38 cellular contexts compared by ENCODE assay signal in the genomic region with DNA sequence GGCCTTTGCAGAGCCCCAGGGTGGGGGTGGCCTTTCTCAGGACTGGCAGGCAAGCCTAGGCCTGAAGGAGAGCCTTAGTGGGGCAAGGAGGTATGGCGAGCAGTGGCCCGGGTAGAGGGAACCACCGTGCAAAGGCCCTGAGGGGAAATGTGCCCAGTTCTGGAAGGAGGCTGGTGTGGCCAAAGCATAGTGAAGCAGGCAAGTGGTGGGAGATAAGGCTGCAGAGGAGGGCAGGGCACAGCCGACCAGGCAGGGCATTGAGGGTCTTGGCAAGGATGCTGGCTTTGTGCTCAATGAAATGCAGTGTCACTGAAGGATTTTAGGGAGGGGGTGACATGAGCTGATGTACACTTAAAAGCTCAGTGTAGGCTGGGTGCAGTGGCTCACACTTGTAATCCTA. TPM values are rescaled to one million over a fixed set of nuclear protein-coding genes. Genes with fewer than 3 reads are reported as not detected.
"Had no signal": no experiment of that assay in that cellular context is flagged by ENCODE, and none has a peak within 500 bp of the region (broad histone marks: within the 10 kb centered on the region; RNA-seq: fewer than 3 reads in every experiment).

No MANE protein-coding gene starts in this region.

- H3K4me3 Mint-ChIP-seq: activated B cell treated with CpG ODN at 0.5 μM for 24 hours; activated CD4-positive, alpha-beta memory T cell treated with anti-CD3 and anti-CD28 coated beads for 36 hours; activated CD4-positive, alpha-beta T cell treated with anti-CD3 and anti-CD28 coated beads, Interleukin-2, amount 10 ng/mL, durations not matched to agents 24 days and 14 days; activated CD8-positive, alpha-beta T cell treated with anti-CD3 and anti-CD28 coated beads for 36 hours; activated naive CD4-positive, alpha-beta T cell treated with anti-CD3 and anti-CD28 coated beads for 36 hours; activated naive CD8-positive, alpha-beta T cell treated with anti-CD3 and anti-CD28 coated beads for 36 hours; activated T-cell treated with anti-CD3 and anti-CD28 coated beads, Interleukin-2, amount 50 U/mL, for 4 hours; activated T-cell treated with anti-CD3 and anti-CD28 coated beads, Interleukin-2, amount 50 U/mL, for 72 hours; activated T-helper 1 cell treated with anti-CD3 and anti-CD28 coated beads, Interleukin-12 subunit alpha, Interleukin-12 subunit beta, Interleukin-2, Interleukin-4 antibody, amounts not matched to agents 30 ng/mL and 10 ng/mL and 1 ng/mL, durations not matched to agents 14 hours and 24 hours and 36 hours; activated T-helper 17 cell treated with anti-CD3 and anti-CD28 coated beads, Interleukin-2, amount 50 U/mL, for 72 hours; T-helper 1 cell treated with Interleukin-12 subunit alpha and Interleukin-12 subunit beta and Interleukin-4 antibody, amounts not matched to agents 30 μg/mL and 1 μg/mL, for 36 hours; T-helper 2 cell treated with Interferon-gamma antibody and Interleukin-4, amounts not matched to agents 5 μg/mL and 100 μg/mL, for 36 hours had no signal

- H3K27me3 Mint-ChIP-seq: activated CD4-positive, alpha-beta T cell treated with anti-CD3 and anti-CD28 coated beads, Interleukin-2, amount 10 ng/mL, durations not matched to agents 24 days and 14 days; activated CD8-positive, alpha-beta T cell treated with anti-CD3 and anti-CD28 coated beads for 36 hours; activated naive CD8-positive, alpha-beta T cell treated with anti-CD3 and anti-CD28 coated beads for 36 hours had no signal

- H3K9me3 ChIP-seq: adrenal gland, body of pancreas, breast epithelium had no signal

- DNase-seq: activated B cell treated with CpG ODN at 0.5 μM for 24 hours; activated CD4-positive, alpha-beta memory T cell treated with anti-CD3 and anti-CD28 coated beads for 36 hours; activated CD4-positive, alpha-beta T cell treated with anti-CD3 and anti-CD28 coated beads for 4 hours; activated CD4-positive, alpha-beta T cell treated with anti-CD3 and anti-CD28 coated beads, Interleukin-2, amount 10 ng/mL, durations not matched to agents 24 days and 14 days; activated CD4-positive, alpha-beta T cell treated with anti-CD3 and anti-CD28 coated beads, Interleukin-2, amount 50 U/mL, for 1 hour; activated CD4-positive, alpha-beta T cell treated with anti-CD3 and anti-CD28 coated beads, Interleukin-2, amount 50 U/mL, for 4 hours; activated CD4-positive, CD25-positive, alpha-beta regulatory T cell treated with anti-CD3 and anti-CD28 coated beads, Interleukin-2, amount 50 U/mL, for 72 hours; activated CD8-positive, alpha-beta memory T cell treated with anti-CD3 and anti-CD28 coated beads, Interleukin-2, amount 50 U/mL, for 4 hours; activated CD8-positive, alpha-beta T cell treated with anti-CD3 and anti-CD28 coated beads for 36 hours; activated effector memory CD4-positive, alpha-beta T cell treated with anti-CD3 and anti-CD28 coated beads, Interleukin-2, amount 50 U/mL, for 16 hours; activated gamma-delta T cell treated with Interleukin-2 at 50 U/mL for 16 hours; activated naive CD4-positive, alpha-beta T cell; activated naive CD4-positive, alpha-beta T cell treated with anti-CD3 and anti-CD28 coated beads for 36 hours; activated naive CD4-positive, alpha-beta T cell treated with anti-CD3 and anti-CD28 coated beads, Interleukin-2, amount 50 U/mL, for 16 hours; activated naive CD8-positive, alpha-beta T cell treated with anti-CD3 and anti-CD28 coated beads for 36 hours; activated T-cell treated with anti-CD3 and anti-CD28 coated beads for 4 hours; activated T-cell treated with anti-CD3 and anti-CD28 coated beads, Interleukin-2, amount 50 U/mL, for 1 hour; activated T-cell treated with anti-CD3 and anti-CD28 coated beads, Interleukin-2, amount 50 U/mL, for 4 hours; activated T-cell treated with anti-CD3 and anti-CD28 coated beads, Interleukin-2, amount 50 U/mL, for 72 hours; adrenal gland; amniotic stem cell; aorta; body of pancreas; brain microvascular endothelial cell; T-helper 1 cell; T-helper 2 cell; T-helper 9 cell had no signal

- H3K36me3 Mint-ChIP-seq: activated naive CD4-positive, alpha-beta T cell treated with anti-CD3 and anti-CD28 coated beads, Interleukin-2, amount 50 U/mL, for 72 hours; activated naive CD8-positive, alpha-beta T cell treated with anti-CD3 and anti-CD28 coated beads for 36 hours had no signal

- H3K27ac ChIP-seq: adrenal gland, body of pancreas, brain microvascular endothelial cell, breast epithelium, VCaP had no signal

- H3K36me3 ChIP-seq: adrenal gland, brain microvascular endothelial cell, breast epithelium had no signal

- ATAC-seq: activated CD8-positive, alpha-beta T cell treated with anti-CD3 and anti-CD28 coated beads for 36 hours; activated naive CD4-positive, alpha-beta T cell treated with anti-CD3 and anti-CD28 coated beads, Interleukin-2, amount 50 U/mL, for 72 hours; activated T-cell treated with anti-CD3 and anti-CD28 coated beads, Interleukin-2, amount 50 U/mL, for 4 hours; activated T-cell treated with anti-CD3 and anti-CD28 coated beads, Interleukin-2, amount 50 U/mL, for 72 hours; activated T-helper 17 cell treated with anti-CD3 and anti-CD28 coated beads, Interleukin-2, amount 50 U/mL, for 72 hours; body of pancreas had no signal

- H3K4me1 Mint-ChIP-seq: activated B cell treated with CpG ODN at 0.5 μM for 24 hours; activated CD4-positive, alpha-beta T cell treated with anti-CD3 and anti-CD28 coated beads, Interleukin-2, amount 10 ng/mL, durations not matched to agents 24 days and 14 days; activated naive CD8-positive, alpha-beta T cell treated with anti-CD3 and anti-CD28 coated beads for 36 hours; activated T-helper 17 cell treated with anti-CD3 and anti-CD28 coated beads, Interleukin-2, amount 50 U/mL, for 72 hours had no signal

- H3K4me1 ChIP-seq: adrenal gland, body of pancreas, breast epithelium had no signal

- H3K27me3 ChIP-seq: adrenal gland, body of pancreas, brain microvascular endothelial cell, breast epithelium had no signal

- H3K4me3 ChIP-seq: adrenal gland, body of pancreas, breast epithelium had no signal

- H3K27ac Mint-ChIP-seq: activated B cell treated with CpG ODN at 0.5 μM for 24 hours; activated CD4-positive, alpha-beta memory T cell treated with anti-CD3 and anti-CD28 coated beads for 36 hours; activated CD4-positive, alpha-beta T cell treated with anti-CD3 and anti-CD28 coated beads, Interleukin-2, amount 10 ng/mL, durations not matched to agents 24 days and 14 days; activated CD8-positive, alpha-beta T cell treated with anti-CD3 and anti-CD28 coated beads for 36 hours; activated naive CD4-positive, alpha-beta T cell treated with anti-CD3 and anti-CD28 coated beads for 36 hours; activated naive CD8-positive, alpha-beta T cell treated with anti-CD3 and anti-CD28 coated beads for 36 hours; activated T-cell treated with anti-CD3 and anti-CD28 coated beads, Interleukin-2, amount 50 U/mL, for 72 hours; activated T-helper 1 cell treated with anti-CD3 and anti-CD28 coated beads, Interleukin-12 subunit alpha, Interleukin-12 subunit beta, Interleukin-2, Interleukin-4 antibody, amounts not matched to agents 30 ng/mL and 10 ng/mL and 1 ng/mL, durations not matched to agents 14 hours and 24 hours and 36 hours; activated T-helper 17 cell treated with anti-CD3 and anti-CD28 coated beads, Interleukin-2, amount 50 U/mL, for 72 hours; T-helper 1 cell treated with Interleukin-12 subunit alpha and Interleukin-12 subunit beta and Interleukin-4 antibody, amounts not matched to agents 30 μg/mL and 1 μg/mL, for 36 hours; T-helper 2 cell treated with Interferon-gamma antibody and Interleukin-4, amounts not matched to agents 5 μg/mL and 100 μg/mL, for 36 hours had no signal

- FAIRE-seq: astrocyte, TTC549 had no signal

- H3K9me3 Mint-ChIP-seq: activated CD4-positive, alpha-beta memory T cell treated with anti-CD3 and anti-CD28 coated beads for 36 hours; activated CD8-positive, alpha-beta T cell treated with anti-CD3 and anti-CD28 coated beads for 36 hours; activated naive CD4-positive, alpha-beta T cell treated with anti-CD3 and anti-CD28 coated beads, Interleukin-2, amount 50 U/mL, for 72 hours; activated T-cell treated with anti-CD3 and anti-CD28 coated beads, Interleukin-2, amount 50 U/mL, for 4 hours; activated T-helper 1 cell treated with anti-CD3 and anti-CD28 coated beads, Interleukin-12 subunit alpha, Interleukin-12 subunit beta, Interleukin-2, Interleukin-4 antibody, amounts not matched to agents 30 ng/mL and 10 ng/mL and 1 ng/mL, durations not matched to agents 14 hours and 24 hours and 36 hours; T-helper 2 cell treated with Interferon-gamma antibody and Interleukin-4, amounts not matched to agents 5 μg/mL and 100 μg/mL, for 36 hours had no signal

RNA-seq across cellular contexts. Expression of gene MROH7, which starts 22.8 kb away (rescaled TPM):
- total RNA-seq: activated B cell treated with CpG ODN at 0.5 μM for 24 hours; activated CD8-positive, alpha-beta memory T cell treated with anti-CD3 and anti-CD28 coated beads for 36 hours; activated T-helper 1 cell treated with anti-CD3 and anti-CD28 coated beads, Interleukin-12 subunit alpha, Interleukin-12 subunit beta, Interleukin-2, Interleukin-4 antibody, amounts not matched to agents 30 ng/mL and 10 ng/mL and 1 ng/mL, durations not matched to agents 14 hours and 24 hours and 36 hours; astrocyte had no signal

RNA-seq across cellular contexts. Expression of gene FAM151A, which starts 41.0 kb away (rescaled TPM):
- total RNA-seq: activated B cell treated with CpG ODN at 0.5 μM for 24 hours; activated CD4-positive, alpha-beta memory T cell treated with anti-CD3 and anti-CD28 coated beads for 36 hours; activated CD4-positive, alpha-beta T cell treated with anti-CD3 and anti-CD28 coated beads, Interleukin-2, amount 10 ng/mL, durations not matched to agents 24 days and 14 days; activated CD8-positive, alpha-beta memory T cell treated with anti-CD3 and anti-CD28 coated beads for 36 hours; activated CD8-positive, alpha-beta T cell treated with anti-CD3 and anti-CD28 coated beads for 36 hours; activated naive CD4-positive, alpha-beta T cell treated with anti-CD3 and anti-CD28 coated beads for 36 hours; activated naive CD4-positive, alpha-beta T cell treated with anti-CD3 and anti-CD28 coated beads, Interleukin-2, amount 50 U/mL, for 72 hours; activated naive CD8-positive, alpha-beta T cell treated with anti-CD3 and anti-CD28 coated beads for 36 hours; activated T-cell treated with anti-CD3 and anti-CD28 coated beads, Interleukin-2, amount 50 U/mL, for 4 hours; activated T-cell treated with anti-CD3 and anti-CD28 coated beads, Interleukin-2, amount 50 U/mL, for 72 hours; activated T-helper 1 cell treated with anti-CD3 and anti-CD28 coated beads, Interleukin-12 subunit alpha, Interleukin-12 subunit beta, Interleukin-2, Interleukin-4 antibody, amounts not matched to agents 30 ng/mL and 10 ng/mL and 1 ng/mL, durations not matched to agents 14 hours and 24 hours and 36 hours; activated T-helper 17 cell treated with anti-CD3 and anti-CD28 coated beads, Interleukin-2, amount 50 U/mL, for 72 hours; aorta; astrocyte; body of pancreas; cerebellum had no signal
